Comparison of ENCODE assay signal across 8 cellular contexts in genomic region chr6:36984581-36985383, GRCh38. TPM values are rescaled to one million over a fixed set of nuclear protein-coding genes. Genes with fewer than 3 reads are reported as not detected.
DNase-seq lines count a peak whose midpoint lies in the region; ATAC-seq, FAIRE-seq and TF ChIP-seq lines count a peak whose summit lies in the region.

No MANE protein-coding gene starts in this region.

- H3K27me3 ChIP-seq in ovary: no peaks in the 10 kb centered on the region

- no peak for FAIRE-seq in urothelium cell line (lab: Jason Lieb, UNC)

- TF ChIP-seq POLR2A in ovary (IDR thresholded peaks at IDR 0.05): no peak

- intact Hi-C loops in ovary (cut with DNase I): loop anchor here in 2 of 4 donors (10.0 kb wide), 1 partner anchor 100 kb away; the partner anchor contains the start of gene C6orf89 (in 2 of the 2)

- 4 to 5% (median 4%) methylated on average over 19 of the region's 19 CpGs for WGBS in ovary, 3 donors

- H3K9me3 ChIP-seq in ES-I3 (ENCODE audit: control insufficient read depth, insufficient read depth, low read length) (no peaks in the 10 kb centered on the region), ovary (no peaks in the 10 kb centered on the region)

- H3K27ac ChIP-seq in ovary: peak overlapping the region; percentile 96 to 98

- ATAC-seq in GM21723 (IDR thresholded peaks at IDR 0.05; ENCODE audit: unreplicated experiment): no peak

- DNase-seq in NCI-H2227 (lab: John Stamatoyannopoulos, UW; ENCODE audit: unreplicated experiment) (peak; percentile 73), activated T-cell treated with anti-CD3 and anti-CD28 coated beads for 48 hours (ENCODE audit: low read depth) (peak; percentile 57), fibroblast of the aortic adventitia (ENCODE audit: low read depth) (peak; percentile 74), ovary (peak; percentile 68 to 76 (median 73)), urothelium cell line (ENCODE audit: low spot score) (peak; percentile 56)
- no peak for DNase-seq in activated CD4-positive, CD25-positive, alpha-beta regulatory T cell (lab: John Stamatoyannopoulos, UW)

- no peak for TF ChIP-seq EP300 in ovary (IDR thresholded peaks at IDR 0.05)

- H3K4me1 ChIP-seq in ES-I3 (ENCODE audit: insufficient read depth, low read length) (peaks cover 37% of the 10 kb centered on the region), ovary (ENCODE audit: insufficient read depth) (peaks cover 10% of the 10 kb centered on the region)

- peak overlapping the region; percentile 99 for H3K4me3 ChIP-seq in fibroblast of the aortic adventitia (ENCODE audit: low read depth, low read length)
- H3K4me3 ChIP-seq in ovary: peak overlapping the region; percentile 95

- TF ChIP-seq CTCF in fibroblast of the aortic adventitia (IDR thresholded peaks at IDR 0.05; ENCODE audit: insufficient read depth, low read length): no peak
- no peak for TF ChIP-seq CTCF in ovary (IDR thresholded peaks at IDR 0.05)

- H3K36me3 ChIP-seq in ES-I3 (ENCODE audit: insufficient read depth, low read length) (no peaks in the 10 kb centered on the region), ovary (no peaks in the 10 kb centered on the region)

- peak overlapping the region; percentile 88 for H3K9ac ChIP-seq in ES-I3 (ENCODE audit: low read depth, low read length)

RNA-seq across cellular contexts. Expression of gene MTCH1, which starts 1.2 kb away (rescaled TPM):
- total RNA-seq in fibroblast of the aortic adventitia (ENCODE audit: low replicate concordance) (160 and 201 TPM in 2 replicates), ovary (100 to 1,000 TPM; 127 to 223 (median 186) TPM)
- polyA plus RNA-seq in ovary: 100 to 1,000 TPM; 114 to 164 TPM

RNA-seq across cellular contexts. Expression of gene FGD2, which starts 20.7 kb away (rescaled TPM):
- total RNA-seq in fibroblast of the aortic adventitia (ENCODE audit: low replicate concordance): not detected in 2 replicates
- 10 to 100 TPM in 3 of 7 donors, 1 to 10 TPM in 4; 3.4 to 13.6 (median 5.2) TPM for total RNA-seq in ovary
- 1 to 10 TPM; 2.3 to 4.0 TPM for polyA plus RNA-seq in ovary

RNA-seq across cellular contexts. Expression of gene PI16, which starts 30.2 kb away (rescaled TPM):
- 1.5 and 6.3 TPM in 2 replicates for total RNA-seq in fibroblast of the aortic adventitia (ENCODE audit: low replicate concordance)
- 1 to 10 TPM in 4 of 7 donors, under 1 TPM in 2, not detected in 1; 0.12 to 3.4 (median 2.1) TPM for total RNA-seq in ovary
- polyA plus RNA-seq in ovary: 10 to 100 TPM in 1 of 2 donors, 1 to 10 TPM in 1; 7.7 to 43.1 TPM

Comparison
In these comparisons a context has a peak if more than half of its experiments do, and no peak if none do; other contexts are left out.
1. DNase-seq: peak in NCI-H2227 (single experiment), activated T-cell treated with anti-CD3 and anti-CD28 coated beads for 48 hours (single experiment), fibroblast of the aortic adventitia (single experiment), ovary (5 of 5) and urothelium cell line (single experiment); none in activated CD4-positive, CD25-positive, alpha-beta regulatory T cell (0 of 4).